ENCODE assay signal across 28 cellular contexts in the genomic region with DNA sequence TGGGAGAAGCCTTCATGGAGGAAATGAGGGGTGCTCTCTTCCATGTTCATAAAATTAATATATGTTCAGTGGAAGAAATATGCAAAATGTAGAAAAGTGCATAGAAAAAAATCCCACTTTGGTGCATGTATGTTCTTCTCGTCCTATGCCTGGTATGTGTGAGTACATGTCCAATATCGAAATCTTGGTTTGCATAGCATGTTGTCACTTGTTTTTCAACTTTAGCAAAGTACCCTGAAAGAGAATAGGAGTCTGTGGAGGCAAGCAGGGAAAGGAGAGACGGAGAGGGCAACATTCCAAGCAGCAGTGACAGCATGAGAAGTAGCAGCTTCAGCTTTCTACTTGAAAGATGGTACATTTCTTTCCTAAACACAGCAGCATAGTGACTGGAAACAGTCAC. TPM values are rescaled to one million over a fixed set of nuclear protein-coding genes. Genes with fewer than 3 reads are reported as not detected.
"Had no signal": no experiment of that assay in that cellular context is flagged by ENCODE, and none has a peak within 500 bp of the region (broad histone marks: within the 10 kb centered on the region; RNA-seq: fewer than 3 reads in every experiment).

No MANE protein-coding gene starts in this region.

- FAIRE-seq: endometrium, endothelial cell of umbilical vein had no signal

- H3K9me3 ChIP-seq: colonic mucosa, gastrocnemius medialis had no signal

- H3K36me3 Mint-ChIP-seq: immature natural killer cell, memory B cell had no signal

- DNase-seq: colonic mucosa; cortex of kidney; effector CD8-positive, alpha-beta T cell; effector memory CD8-positive, alpha-beta T cell; endodermal cell; foreskin melanocyte; gastrocnemius medialis; heart left ventricle; hypothalamus; immature natural killer cell; islet precursor cell; left cardiac atrium; left lung; left ventricle myocardium superior; lower lobe of right lung; mesendoderm; midbrain; naive thymus-derived CD4-positive, alpha-beta T cell had no signal

- H3K27ac Mint-ChIP-seq: dendritic cell treated with granulocyte-macrophage colony-stimulating factor and Interleukin-4, amounts not matched to agents 40 ng/mL and 50 ng/mL, for 4 days; effector memory CD8-positive, alpha-beta T cell; endodermal cell; immature natural killer cell; memory B cell; naive thymus-derived CD4-positive, alpha-beta T cell had no signal

- H3K27ac ChIP-seq: colonic mucosa, esophagus muscularis mucosa, gastrocnemius medialis, heart left ventricle, hepatocyte, left lung, lower lobe of right lung had no signal

- H2AFZ ChIP-seq: hepatocyte had no signal

- H3K79me2 ChIP-seq: hepatocyte had no signal

- H3K27me3 ChIP-seq: colonic mucosa, gastrocnemius medialis, left lung had no signal

- H3K36me3 ChIP-seq: colonic mucosa, esophagus muscularis mucosa, gastrocnemius medialis, heart left ventricle, left lung, lower lobe of right lung had no signal

- H3K4me3 Mint-ChIP-seq: dendritic cell treated with granulocyte-macrophage colony-stimulating factor and Interleukin-4, amounts not matched to agents 40 ng/mL and 50 ng/mL, for 4 days; effector memory CD8-positive, alpha-beta T cell; endodermal cell; immature natural killer cell; memory B cell; naive thymus-derived CD4-positive, alpha-beta T cell had no signal

- ATAC-seq: effector memory CD8-positive, alpha-beta T cell; gastrocnemius medialis; heart left ventricle; left cardiac atrium; left lung; left ventricle myocardium superior; lower lobe of right lung; naive thymus-derived CD4-positive, alpha-beta T cell had no signal

- H3K4me1 ChIP-seq: colonic mucosa, esophagus muscularis mucosa, gastrocnemius medialis, heart left ventricle, left lung, lower lobe of right lung had no signal

- H3K4me1 Mint-ChIP-seq: immature natural killer cell; memory B cell; naive thymus-derived CD4-positive, alpha-beta T cell had no signal

- H3K4me2 ChIP-seq: hepatocyte had no signal

- H3K4me3 ChIP-seq: colonic mucosa, esophagus muscularis mucosa, gastrocnemius medialis, heart left ventricle, hepatocyte, left lung, lower lobe of right lung had no signal

RNA-seq across cellular contexts. Expression of a gene that starts 56.8 kb away (rescaled TPM):
- total RNA-seq: chondrocyte, dermis microvascular lymphatic vessel endothelial cell, endothelial cell of umbilical vein, glomerular endothelial cell, lung microvascular endothelial cell had no signal
- polyA plus RNA-seq: endothelial cell of umbilical vein; naive thymus-derived CD4-positive, alpha-beta T cell had no signal
